Comparison of ENCODE assay signal across 15 cellular contexts in the genomic region with DNA sequence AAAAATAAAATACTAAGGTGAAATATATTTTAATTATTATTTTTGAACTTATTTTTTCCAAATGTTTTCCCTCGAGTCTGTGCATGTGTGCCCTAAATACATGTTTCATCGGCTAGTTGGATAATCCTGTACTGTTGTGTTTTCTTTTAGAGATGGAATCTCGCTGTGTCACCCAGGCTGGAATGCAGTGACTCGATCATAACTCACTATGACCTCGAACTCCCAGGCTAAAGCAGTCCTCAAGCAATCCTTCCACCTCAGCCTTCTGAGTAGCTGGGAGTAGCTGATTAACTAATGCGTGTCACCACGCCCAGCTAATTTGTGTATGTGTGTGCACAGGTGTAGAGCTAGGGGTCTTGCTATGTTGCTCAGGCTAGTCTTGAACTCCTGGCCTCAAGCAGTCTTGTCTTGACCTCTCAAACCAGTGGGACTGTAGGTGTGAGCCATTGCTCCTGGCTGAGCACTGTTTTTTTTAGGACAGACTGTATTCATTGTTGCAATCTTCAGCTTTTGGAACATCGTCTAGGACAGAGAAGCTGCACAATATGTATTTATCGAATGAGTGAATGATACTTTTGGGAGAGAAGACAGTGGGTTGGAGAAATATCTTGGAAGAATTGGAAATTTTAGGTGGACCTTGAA. TPM values are rescaled to one million over a fixed set of nuclear protein-coding genes. Genes with fewer than 3 reads are reported as not detected.
DNase-seq lines count a peak whose midpoint lies in the region; FAIRE-seq and TF ChIP-seq lines count a peak whose summit lies in the region.
"Had no signal": no experiment of that assay in that cellular context is flagged by ENCODE, and none has a peak within 500 bp of the region (broad histone marks: within the 10 kb centered on the region; RNA-seq: fewer than 3 reads in every experiment).

No MANE protein-coding gene starts in this region.

- no peak overlapping the region for H2BK5ac ChIP-seq in trophoblast cell (ENCODE audit: low read depth, low read length, poor library complexity)

- no peak overlapping the region for H2AK5ac ChIP-seq in trophoblast cell (ENCODE audit: low read length)

- H3K79me1 ChIP-seq in trophoblast cell (ENCODE audit: low read length) = peaks cover 5% of the 10 kb centered on the region

- peaks cover 35% of the 10 kb centered on the region for H3K36me3 Mint-ChIP-seq in activated T-cell treated with anti-CD3 and anti-CD28 coated beads, Interleukin-2, amount 50 U/mL, for 24 hours (ENCODE audit: low read depth)

- H3K27me3 Mint-ChIP-seq in activated T-cell treated with anti-CD3 and anti-CD28 coated beads, Interleukin-2, amount 50 U/mL, for 24 hours = no peaks in the 10 kb centered on the region
- H3K27me3 Mint-ChIP-seq: activated B cell treated with CpG ODN at 0.5 μM for 24 hours, memory B cell had no signal

- H3K4me1 Mint-ChIP-seq in activated T-cell treated with anti-CD3 and anti-CD28 coated beads, Interleukin-2, amount 50 U/mL, for 24 hours (ENCODE audit: low read depth) = peaks cover 15% of the 10 kb centered on the region

- no peak overlapping the region for H3K4me3 ChIP-seq in trophoblast cell (ENCODE audit: low read depth, low read length)
- H3K4me3 ChIP-seq: tibial artery had no signal

- intact Hi-C loops in posterior vena cava (cut with DNase I) = no loop called here

- H3K4ac ChIP-seq in trophoblast cell (ENCODE audit: low read depth, low read length) = no peak overlapping the region

- no peak overlapping the region for H2BK12ac ChIP-seq in trophoblast cell (ENCODE audit: low read length)

- H4K12ac ChIP-seq in trophoblast cell (ENCODE audit: low read depth, low read length) = no peak overlapping the region

- no peaks in the 10 kb centered on the region for H3K79me2 ChIP-seq in trophoblast cell (ENCODE audit: control insufficient read depth, insufficient read depth, low read length, poor library complexity)

- no peak overlapping the region for H3K4me3 Mint-ChIP-seq in activated T-cell treated with anti-CD3 and anti-CD28 coated beads, Interleukin-2, amount 50 U/mL, for 24 hours
- H3K4me3 Mint-ChIP-seq: activated B cell treated with CpG ODN at 0.5 μM for 24 hours; activated T-cell treated with anti-CD3 and anti-CD28 coated beads, Interleukin-2, amount 50 U/mL, for 4 hours; memory B cell had no signal

- H3K9ac ChIP-seq in trophoblast cell (ENCODE audit: low read length) = no peak overlapping the region
- H3K9ac ChIP-seq: KMS-11 had no signal

- H3K4me2 ChIP-seq in trophoblast cell (ENCODE audit: low read length) = no peak overlapping the region
- H3K4me2 ChIP-seq: KMS-11 had no signal

- H2AFZ ChIP-seq in trophoblast cell (ENCODE audit: insufficient read depth, low read length, poor library complexity) = no peak overlapping the region

- no peak overlapping the region for H3K14ac ChIP-seq in trophoblast cell (ENCODE audit: low read length)

- H3K9me3 ChIP-seq in trophoblast cell (ENCODE audit: insufficient read depth, low read depth, low read length) = no peaks in the 10 kb centered on the region
- H3K9me3 ChIP-seq: tibial artery had no signal

- H4K91ac ChIP-seq in trophoblast cell (ENCODE audit: low read depth, low read length) = no peak overlapping the region

- no peak overlapping the region for H3K23ac ChIP-seq in trophoblast cell (ENCODE audit: low read length)

- peak overlapping the region; percentile 84 for H3K27ac ChIP-seq in epithelial cell of prostate
- no peak overlapping the region for H3K27ac ChIP-seq in trophoblast cell (ENCODE audit: low read depth, low read length)
- H3K27ac ChIP-seq: KMS-11, tibial artery had no signal

- H3K27ac Mint-ChIP-seq in activated T-cell treated with anti-CD3 and anti-CD28 coated beads, Interleukin-2, amount 50 U/mL, for 24 hours = no peak overlapping the region
- H3K27ac Mint-ChIP-seq: activated B cell treated with CpG ODN at 0.5 μM for 24 hours, memory B cell had no signal

- TF ChIP-seq CTCF in GM20000 (IDR thresholded peaks at IDR 0.05; ENCODE audit: extremely low read depth, missing control alignments) = no peak

- WGBS in trophoblast cell (ENCODE audit: extremely low coverage, insufficient coverage, insufficient read length) = no CpG with 5 or more reads among the region's 9 CpGs

- H4K8ac ChIP-seq in trophoblast cell (ENCODE audit: low read depth, low read length) = no peak overlapping the region

- peaks cover 4 to 5% of the 10 kb centered on the region in 2 experiments for H3K4me1 ChIP-seq in trophoblast cell (ENCODE audit: control insufficient read depth in 1 of 2, insufficient read depth in 2 of 2, low read length in 2 of 2)

- no peaks in the 10 kb centered on the region for H3K27me3 ChIP-seq in trophoblast cell (ENCODE audit: insufficient read depth, low read length)
- H3K27me3 ChIP-seq: tibial artery had no signal

- peak; percentile 92 for FAIRE-seq in RCC 7860 (lab: Jason Lieb, UNC)
- FAIRE-seq: GM18507 had no signal

- H2BK120ac ChIP-seq in trophoblast cell (ENCODE audit: insufficient read depth, low read length, poor library complexity) = no peak overlapping the region

- DNase-seq in GM04503 (ENCODE audit: low read depth) = peak; percentile 69
- DNase-seq in RCC 7860 (ENCODE audit: low spot score) = peak; percentile 85
- peak; percentile 61 for DNase-seq in epithelial cell of prostate (ENCODE audit: low read depth, low spot score)
- DNase-seq in trophoblast cell = peak; percentile 25 to 55
- DNase-seq in posterior vena cava (ENCODE audit: low spot score) = no peak
- no peak for DNase-seq in activated T-cell treated with anti-CD3 and anti-CD28 coated beads, Interleukin-2, amount 50 U/mL, for 24 hours
- DNase-seq in GM19240 (ENCODE audit: insufficient read length, low spot score) = no peak
- no peak for DNase-seq in GM20000 (ENCODE audit: low spot score)
- DNase-seq: activated B cell treated with CpG ODN at 0.5 μM for 24 hours; activated T-cell treated with anti-CD3 and anti-CD28 coated beads, Interleukin-2, amount 50 U/mL, for 4 hours; NCI-H2227 treated with DMSO at 0.1 percent for 48 hours; tibial artery had no signal

- H3K36me3 ChIP-seq in trophoblast cell (ENCODE audit: control insufficient read depth in 1 of 2, insufficient read depth in 2 of 2, low read length in 2 of 2) = peaks cover 3 to 4% of the 10 kb centered on the region in 2 experiments

- H3K9me3 Mint-ChIP-seq in activated T-cell treated with anti-CD3 and anti-CD28 coated beads, Interleukin-2, amount 50 U/mL, for 24 hours = no peaks in the 10 kb centered on the region
- H3K9me3 Mint-ChIP-seq: activated B cell treated with CpG ODN at 0.5 μM for 24 hours; activated T-cell treated with anti-CD3 and anti-CD28 coated beads, Interleukin-2, amount 50 U/mL, for 4 hours; memory B cell had no signal

- no peak overlapping the region for H3K18ac ChIP-seq in trophoblast cell (ENCODE audit: low read length)

RNA-seq across cellular contexts. Expression of a gene that starts 4.8 kb away (rescaled TPM):
- 188 and 204 TPM in 2 replicates for polyA plus RNA-seq in trophoblast cell (2013)
- 10 to 100 TPM; 50.0 to 63.9 TPM for total RNA-seq in posterior vena cava

RNA-seq across cellular contexts. Expression of a gene that starts 54.0 kb away (rescaled TPM):
- 77.1 and 81.6 TPM in 2 replicates for polyA plus RNA-seq in trophoblast cell (2013)
- total RNA-seq in posterior vena cava = 10 to 100 TPM; 14.7 to 20.8 TPM

Comparison
In these comparisons a context has a peak if more than half of its experiments do, and no peak if none do; other contexts are left out.
1. DNase-seq: peak in GM04503 (single experiment), RCC 7860 (single experiment), epithelial cell of prostate (single experiment) and trophoblast cell (2 of 2); none in posterior vena cava (single experiment), activated T-cell treated with anti-CD3 and anti-CD28 coated beads, Interleukin-2, amount 50 U/mL, for 24 hours (single experiment), GM19240 (single experiment) and GM20000 (single experiment).